In the genomic region with DNA sequence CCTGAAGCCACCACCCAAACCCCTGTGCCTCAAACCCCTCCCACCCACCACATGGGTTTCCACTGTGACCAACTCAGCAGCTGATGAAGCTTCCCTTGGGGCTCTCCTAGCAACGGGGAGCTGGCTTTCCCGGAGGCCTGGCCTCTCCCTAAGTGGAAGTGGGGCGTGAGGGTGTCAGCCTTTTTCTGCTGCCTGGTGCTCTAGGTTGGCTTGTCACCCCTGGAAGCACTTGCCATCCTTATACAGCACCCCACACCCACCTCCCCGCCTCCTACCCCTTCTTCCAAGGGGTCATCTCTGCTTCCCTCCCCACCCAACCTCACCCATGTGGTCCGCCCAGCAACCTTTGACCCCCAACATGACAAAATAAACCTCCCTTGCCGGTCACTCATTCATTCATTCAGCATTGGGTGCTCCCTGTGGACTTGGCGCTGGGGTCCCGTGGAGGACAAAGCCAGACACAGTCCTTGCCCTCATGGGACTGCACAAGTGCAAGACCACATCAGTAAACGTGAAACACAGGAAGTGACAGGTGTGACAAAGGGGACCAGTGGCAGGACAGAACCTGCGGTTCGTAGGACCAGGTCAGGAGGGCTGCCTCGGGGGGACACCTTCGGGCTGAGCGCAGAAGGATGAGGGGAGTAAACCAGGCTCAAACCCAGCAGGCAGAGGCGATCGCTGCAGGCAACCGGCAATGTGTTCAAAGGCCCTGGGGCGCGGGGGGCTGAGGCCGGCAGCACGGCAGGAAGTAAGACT, we compare ENCODE assay signal across 8 cellular contexts.
DNase-seq lines count a peak whose midpoint lies in the region; ATAC-seq and TF ChIP-seq lines count a peak whose summit lies in the region.

No MANE protein-coding gene starts in this region.

- H3K4me3 ChIP-seq in GM12865 (ENCODE audit: low read depth, low read length) (peak overlapping the region; percentile 38; the same call in 1 of the 2 replicates), MM.1S (ENCODE audit: low read length) (no peak overlapping the region), endodermal cell (ENCODE audit: low read length) (no peak overlapping the region), rectal smooth muscle tissue (ENCODE audit: low read length) (no peak overlapping the region)

- H3K4me1 ChIP-seq in MM.1S (ENCODE audit: low read length) (peaks cover 35% of the 10 kb centered on the region), endodermal cell (ENCODE audit: control insufficient read depth, insufficient read depth, low read length) (no peaks in the 10 kb centered on the region), rectal smooth muscle tissue (ENCODE audit: control insufficient read depth, insufficient read depth, low read length) (peaks cover 39% of the 10 kb centered on the region)

- peaks cover 15% of the 10 kb centered on the region for H3F3A ChIP-seq in MM.1S (ENCODE audit: insufficient read depth, low read length)

- no peak for ATAC-seq in GM19351 (IDR thresholded peaks at IDR 0.05; ENCODE audit: unreplicated experiment)

- peak overlapping the region; percentile 42; the same call in 1 of the 2 replicates for H3K4me2 ChIP-seq in MM.1S (ENCODE audit: low read depth, low read length)

- H3K9me3 Mint-ChIP-seq in endodermal cell = no peaks in the 10 kb centered on the region

- H3K27ac ChIP-seq in MM.1S (ENCODE audit: low read length) (peak overlapping the region; percentile 63; the same call in 1 of the 2 replicates), endodermal cell (ENCODE audit: low read depth, low read length) (no peak overlapping the region), rectal smooth muscle tissue (ENCODE audit: low read depth, low read length) (peak overlapping the region; percentile 97)

- H4K20me1 ChIP-seq in MM.1S (ENCODE audit: insufficient read depth, low read length) = peaks cover 14% of the 10 kb centered on the region

- H3K27me3 ChIP-seq in MM.1S (replicated peaks; ENCODE audit: insufficient read depth, low read length) (no peaks in the 10 kb centered on the region), endodermal cell (ENCODE audit: control insufficient read depth, insufficient read depth, low read length, poor library complexity, severe bottlenecking) (no peaks in the 10 kb centered on the region), rectal smooth muscle tissue (ENCODE audit: control insufficient read depth, insufficient read depth, low read length) (no peaks in the 10 kb centered on the region)

- H3K9ac ChIP-seq in MM.1S (ENCODE audit: low read length) (peak overlapping the region; percentile 45; the same call in 1 of the 2 replicates), endodermal cell (ENCODE audit: extremely low read depth, low read length, poor library complexity, severe bottlenecking) (no peak overlapping the region), rectal smooth muscle tissue (ENCODE audit: low read length) (no peak overlapping the region)

- H3K36me3 Mint-ChIP-seq in endodermal cell (ENCODE audit: low read depth) = peaks cover 3% of the 10 kb centered on the region

- peaks cover 6% of the 10 kb centered on the region for H3K4me1 Mint-ChIP-seq in endodermal cell

- H3K4me3 Mint-ChIP-seq in endodermal cell = no peak overlapping the region

- DNase-seq in GM12865 (ENCODE audit: low read depth) (no peak), MM.1S (no peak), endodermal cell (peak; percentile 31), NCI-H2107 (lab: John Stamatoyannopoulos, UW) (no peak), HCEC 1CT (no peak), NOMO-1 (lab: John Stamatoyannopoulos, UW; ENCODE audit: unreplicated experiment in 2 of 2) (no peak)

- TF ChIP-seq CTCF in GM12865 (IDR thresholded peaks at IDR 0.05; ENCODE audit: insufficient read depth, low read depth, low read length, missing control alignments) (no peak), MM.1S (IDR thresholded peaks at IDR 0.05; ENCODE audit: low read length) (no peak), endodermal cell (conservative IDR thresholded peaks at IDR 0.05) (no peak)

- no peak overlapping the region for H2AFZ ChIP-seq in MM.1S (ENCODE audit: low read length)

- peaks cover 94% of the 10 kb centered on the region for H3K79me2 ChIP-seq in MM.1S (ENCODE audit: low read length)

- H3K36me3 ChIP-seq in MM.1S (replicated peaks; ENCODE audit: insufficient read depth, low read length) = no peaks in the 10 kb centered on the region
- no peaks in the 10 kb centered on the region for H3K36me3 ChIP-seq in endodermal cell (ENCODE audit: control insufficient read depth, insufficient read depth, low read length)
- H3K36me3 ChIP-seq in rectal smooth muscle tissue (ENCODE audit: control insufficient read depth, insufficient read depth, low read length) = no peaks in the 10 kb centered on the region

- H3K9me3 ChIP-seq in MM.1S (replicated peaks; ENCODE audit: insufficient read depth, low read length) (no peaks in the 10 kb centered on the region), endodermal cell (ENCODE audit: control insufficient read depth, low read length) (no peaks in the 10 kb centered on the region)

- WGBS in endodermal cell (ENCODE audit: insufficient coverage in 1 of 2, insufficient read length in 1 of 2), 2 experiments = 91 to 94% methylated on average over 19 to 21 of the region's 21 CpGs

- H3K27ac Mint-ChIP-seq in endodermal cell = no peak overlapping the region

- H3K27me3 Mint-ChIP-seq in endodermal cell (ENCODE audit: insufficient read depth) = no peaks in the 10 kb centered on the region

- H3K9me2 ChIP-seq in MM.1S (replicated peaks; ENCODE audit: insufficient read depth, low read length) = no peaks in the 10 kb centered on the region
